ENCODE assay signal across 19 cellular contexts in the genomic region with DNA sequence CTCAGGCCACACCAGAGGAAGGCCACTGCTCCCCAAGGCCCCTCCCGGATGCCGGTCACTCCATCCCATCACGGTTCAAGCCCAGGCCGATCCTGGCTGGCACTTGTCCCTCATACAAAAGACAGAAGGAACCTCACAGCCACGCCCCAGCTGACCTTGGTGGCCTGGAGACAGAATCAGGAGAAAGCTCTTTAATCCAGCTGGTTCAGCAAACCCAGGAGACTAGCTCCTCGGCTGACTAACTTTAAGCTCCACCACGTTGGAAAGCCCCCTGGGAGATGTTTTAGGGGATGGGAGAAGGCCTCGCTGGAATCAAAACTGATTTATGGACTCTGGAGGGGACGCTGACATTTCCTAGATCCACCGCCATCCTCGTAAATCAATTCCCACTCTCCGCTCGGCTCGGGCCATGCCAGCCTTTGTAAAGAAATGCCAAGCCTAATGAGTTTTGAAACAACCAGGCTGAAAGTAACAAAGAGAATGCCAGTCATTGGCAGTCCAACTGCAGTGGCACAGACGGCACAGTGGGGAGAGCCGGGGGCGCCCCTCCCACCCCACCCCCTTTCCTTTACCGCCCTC.
DNase-seq lines count a peak whose midpoint lies in the region; ATAC-seq and TF ChIP-seq lines count a peak whose summit lies in the region.
"Had no signal": no experiment of that assay in that cellular context is flagged by ENCODE, and none has a peak within 500 bp of the region (broad histone marks: within the 10 kb centered on the region; RNA-seq: fewer than 3 reads in every experiment).

No MANE protein-coding gene starts in this region.

- H3K9ac ChIP-seq in H9 (ENCODE audit: extremely low read depth, insufficient read length, low read length) (no peak overlapping the region), endodermal cell (ENCODE audit: extremely low read depth, low read length, poor library complexity, severe bottlenecking) (no peak overlapping the region)
- H3K9ac ChIP-seq: SK-N-SH had no signal

- H3K4me1 Mint-ChIP-seq in H9 (peaks cover 9 to 17% of the 10 kb centered on the region in 2 experiments; a peak in 3 of 4 replicates), endodermal cell (no peaks in the 10 kb centered on the region)
- no peaks in the 10 kb centered on the region for H3K4me1 Mint-ChIP-seq in CD8-positive, alpha-beta T cell (ENCODE audit: low read depth)

- no peaks in the 10 kb centered on the region for H3K27me3 ChIP-seq in A673 (replicated peaks; ENCODE audit: insufficient read depth, low read depth, low read length, poor library complexity)
- H3K27me3 ChIP-seq in H9 (ENCODE audit: insufficient read depth, low read length), result no peaks in the 10 kb centered on the region
- H3K27me3 ChIP-seq in endodermal cell (ENCODE audit: control insufficient read depth, insufficient read depth, low read length, poor library complexity, severe bottlenecking), result no peaks in the 10 kb centered on the region
- H3K27me3 ChIP-seq in CD8-positive, alpha-beta T cell (ENCODE audit: insufficient read depth, low read length), result no peaks in the 10 kb centered on the region
- H3K27me3 ChIP-seq: Peyer's patch had no signal

- no peak overlapping the region for H3K4ac ChIP-seq in H9 (ENCODE audit: low read depth, low read length)

- H2BK20ac ChIP-seq in H9 (ENCODE audit: low read depth, low read length, poor library complexity, severe bottlenecking), result no peak overlapping the region

- H3K79me2 ChIP-seq in H9 (ENCODE audit: insufficient read depth, low read length), result peaks cover 3% of the 10 kb centered on the region

- H3K79me1 ChIP-seq in H9 (ENCODE audit: insufficient read depth, low read depth, low read length, poor library complexity, severe bottlenecking), result no peaks in the 10 kb centered on the region

- H3K4me3 Mint-ChIP-seq in H9 (no peak overlapping the region), endodermal cell (no peak overlapping the region)
- no peak overlapping the region for H3K4me3 Mint-ChIP-seq in CD8-positive, alpha-beta T cell
- H3K4me3 Mint-ChIP-seq: CD14-positive monocyte had no signal

- POLR2A ChIA-PET in A673 (lab: Charles Lee; ENCODE audit: low non-redundant PET), result no interaction called here
- POLR2A ChIA-PET in CD8-positive, alpha-beta T cell (lab: Charles Lee), result no interaction called here

- no peak overlapping the region for H2AFZ ChIP-seq in H9 (ENCODE audit: low read length)

- no peak overlapping the region for H4K8ac ChIP-seq in H9 (replicated peaks; ENCODE audit: insufficient read length, low read depth, low read length)

- peak overlapping the region; percentile 57 for H3K27ac ChIP-seq in A673 (ENCODE audit: low read depth, low read length, poor library complexity, severe bottlenecking)
- no peak overlapping the region for H3K27ac ChIP-seq in H9 (ENCODE audit: insufficient read length, low read depth, low read length)
- H3K27ac ChIP-seq in endodermal cell (ENCODE audit: low read depth, low read length), result no peak overlapping the region
- no peak overlapping the region for H3K27ac ChIP-seq in CD8-positive, alpha-beta T cell (ENCODE audit: low read depth, low read length)
- H3K27ac ChIP-seq: Peyer's patch had no signal

- H3K4me3 ChIP-seq in A673 (ENCODE audit: low read depth, low read length, poor library complexity, severe bottlenecking), result no peak overlapping the region
- H3K4me3 ChIP-seq in endodermal cell (ENCODE audit: low read length), result no peak overlapping the region
- H3K4me3 ChIP-seq in CD8-positive, alpha-beta T cell (ENCODE audit: low read depth, low read length), result no peak overlapping the region
- H3K4me3 ChIP-seq: K562, Peyer's patch had no signal

- no peak overlapping the region for H3K4me2 ChIP-seq in H9 (ENCODE audit: insufficient read depth, insufficient read length, low read length)
- H3K4me2 ChIP-seq: SK-N-SH had no signal

- H4K5ac ChIP-seq in H9 (ENCODE audit: insufficient read length, low read depth, low read length), result no peak overlapping the region

- no peaks in the 10 kb centered on the region for H3K23me2 ChIP-seq in H9 (ENCODE audit: insufficient read length, low read depth, low read length, poor library complexity, severe bottlenecking)

- H3T11ph ChIP-seq in H9 (ENCODE audit: low read length), result no peak overlapping the region

- H3K27ac Mint-ChIP-seq in H9 (peak overlapping the region in 1 of 3 experiments; percentile 55; a peak in 2 of 7 replicates), endodermal cell (peak overlapping the region; percentile 35)
- H3K27ac Mint-ChIP-seq in CD8-positive, alpha-beta T cell, result no peak overlapping the region

- no peak overlapping the region for H4K91ac ChIP-seq in H9 (ENCODE audit: insufficient read length, low read depth, low read length)

- peak overlapping the region; percentile 31; the same call in 1 of the 2 replicates for H3K14ac ChIP-seq in H9 (ENCODE audit: insufficient read depth, low read length)

- peak; percentile 65 for DNase-seq in A673 (ENCODE audit: low spot score)
- no peak for DNase-seq in H9
- no peak for DNase-seq in endodermal cell
- peak; percentile 19 for DNase-seq in midbrain (lab: John Stamatoyannopoulos, UW)
- DNase-seq in CD8-positive, alpha-beta T cell, result no peak
- no peak for DNase-seq in NCI-H774 (lab: John Stamatoyannopoulos, UW)
- DNase-seq in SKM-1 (lab: John Stamatoyannopoulos, UW; ENCODE audit: unreplicated experiment), result no peak
- DNase-seq: COR-L47, DMS53, NCI-H1436, NCI-H2029, NCI-H2171 treated with DMSO at 0.1 percent for 48 hours, NCI-H446 treated with DMSO at 0.1 percent for 48 hours, Peyer's patch, Right ventricle myocardium superior, SK-N-SH had no signal

- H3K27me3 Mint-ChIP-seq in H9 (ENCODE audit: low read depth) (no peaks in the 10 kb centered on the region), endodermal cell (ENCODE audit: insufficient read depth) (no peaks in the 10 kb centered on the region)
- H3K27me3 Mint-ChIP-seq in CD8-positive, alpha-beta T cell (ENCODE audit: low read depth), result no peaks in the 10 kb centered on the region

- H3K9me3 ChIP-seq in A673 (ENCODE audit: low read depth, low read length, poor library complexity, severe bottlenecking) (no peaks in the 10 kb centered on the region), H9 (ENCODE audit: control insufficient read depth, low read depth, low read length) (no peaks in the 10 kb centered on the region), endodermal cell (ENCODE audit: control insufficient read depth, low read length) (no peaks in the 10 kb centered on the region)
- H3K9me3 ChIP-seq in CD8-positive, alpha-beta T cell (ENCODE audit: low read length), result no peaks in the 10 kb centered on the region
- H3K9me3 ChIP-seq: Peyer's patch, SK-N-SH had no signal

- H2BK15ac ChIP-seq in H9 (ENCODE audit: low read depth, low read length), result no peak overlapping the region

- H3K23ac ChIP-seq in H9 (ENCODE audit: insufficient read length, low read depth, low read length), result no peak overlapping the region

- ATAC-seq in HG03108 (IDR thresholded peaks at IDR 0.05; ENCODE audit: unreplicated experiment), result no peak
- no peak for ATAC-seq in CD8-positive, alpha-beta T cell
- ATAC-seq: K562 had no signal

- intact Hi-C loops in A673 (cut with micrococcal nuclease; ENCODE audit: unreplicated experiment), result no loop called here
- intact Hi-C loops in CD8-positive, alpha-beta T cell (cut with DNase I, micrococcal nuclease), result no loop called here

- no peak overlapping the region for H2BK120ac ChIP-seq in H9 (ENCODE audit: low read depth, low read length, poor library complexity, severe bottlenecking)

- H4K20me1 ChIP-seq in H9 (ENCODE audit: control insufficient read depth, insufficient read depth, insufficient read length), result no peaks in the 10 kb centered on the region

- TF ChIP-seq CTCF in A673 (conservative IDR thresholded peaks at IDR 0.05; ENCODE audit: low read depth, low read length), result no peak
- TF ChIP-seq CTCF in H9 (conservative IDR thresholded peaks at IDR 0.05), result no peak
- TF ChIP-seq CTCF in endodermal cell (conservative IDR thresholded peaks at IDR 0.05), result no peak
- TF ChIP-seq CTCF in CD8-positive, alpha-beta T cell (IDR thresholded peaks at IDR 0.05), result no peak

- peaks cover 0 to 3% (median 0%) of the 10 kb centered on the region in 3 experiments; a peak in 2 of 7 replicates for H3K36me3 Mint-ChIP-seq in H9 (ENCODE audit: insufficient read depth in 1 of 3, low read depth in 3 of 3)
- H3K36me3 Mint-ChIP-seq in endodermal cell (ENCODE audit: low read depth), result peaks cover 2% of the 10 kb centered on the region
- H3K36me3 Mint-ChIP-seq in CD8-positive, alpha-beta T cell, result no peaks in the 10 kb centered on the region

- BruUV-seq in A673 (replicated peaks; lab: Mats Ljungman, UMichigan), result no TSS peak

- no peaks in the 10 kb centered on the region; a peak in 1 of 5 replicates for H3K9me3 Mint-ChIP-seq in H9
- H3K9me3 Mint-ChIP-seq in endodermal cell, result no peaks in the 10 kb centered on the region
- no peaks in the 10 kb centered on the region for H3K9me3 Mint-ChIP-seq in CD8-positive, alpha-beta T cell

- CTCF ChIA-PET in A673 (lab: Charles Lee), result no interaction called here
- CTCF ChIA-PET in CD8-positive, alpha-beta T cell (lab: Charles Lee), result no interaction called here

- H2BK12ac ChIP-seq in H9 (ENCODE audit: insufficient read length, low read depth, low read length), result no peak overlapping the region

- H3K4me1 ChIP-seq in A673 (ENCODE audit: insufficient read depth, low read length, poor library complexity, severe bottlenecking), result peaks cover 9% of the 10 kb centered on the region
- H3K4me1 ChIP-seq in H9 (ENCODE audit: insufficient read depth, low read length), result no peaks in the 10 kb centered on the region
- no peaks in the 10 kb centered on the region for H3K4me1 ChIP-seq in endodermal cell (ENCODE audit: control insufficient read depth, insufficient read depth, low read length)
- H3K4me1 ChIP-seq in CD8-positive, alpha-beta T cell (ENCODE audit: insufficient read depth, low read length), result no peaks in the 10 kb centered on the region
- H3K4me1 ChIP-seq: Peyer's patch had no signal

- no CpG with 5 or more reads among the region's 18 CpGs for WGBS in H9 (ENCODE audit: extremely low coverage, insufficient read length, low lambda C conversion rate)
- 90 to 93% methylated on average over 5 to 17 of the region's 18 CpGs for WGBS in endodermal cell (ENCODE audit: insufficient coverage in 1 of 2, insufficient read length in 1 of 2), 2 experiments

- H3K56ac ChIP-seq in H9 (ENCODE audit: insufficient read length, low read depth, low read length), result no peak overlapping the region

- H2AK5ac ChIP-seq in H9 (ENCODE audit: insufficient read length, low read length), result no peak overlapping the region

- H2BK5ac ChIP-seq in H9 (ENCODE audit: insufficient read length, low read length), result no peak overlapping the region

- H3K36me3 ChIP-seq in A673 (ENCODE audit: insufficient read depth, low read length, poor library complexity, severe bottlenecking) (no peaks in the 10 kb centered on the region), endodermal cell (ENCODE audit: control insufficient read depth, insufficient read depth, low read length) (no peaks in the 10 kb centered on the region)
- H3K36me3 ChIP-seq in CD8-positive, alpha-beta T cell (ENCODE audit: insufficient read depth, low read length), result no peaks in the 10 kb centered on the region
- H3K36me3 ChIP-seq: Peyer's patch had no signal

- H3K18ac ChIP-seq in H9 (ENCODE audit: insufficient read length, low read depth, low read length), result no peak overlapping the region

Comparison
In these comparisons a context has a peak if more than half of its experiments do, and no peak if none do; other contexts are left out.
1. DNase-seq: peak in A673 (single experiment) and midbrain (single experiment); none in H9 (single experiment), endodermal cell (single experiment), CD8-positive, alpha-beta T cell (0 of 7), NCI-H774 (single experiment) and SKM-1 (single experiment).